ENCODE assay signal across 9 cellular contexts in the genomic region with DNA sequence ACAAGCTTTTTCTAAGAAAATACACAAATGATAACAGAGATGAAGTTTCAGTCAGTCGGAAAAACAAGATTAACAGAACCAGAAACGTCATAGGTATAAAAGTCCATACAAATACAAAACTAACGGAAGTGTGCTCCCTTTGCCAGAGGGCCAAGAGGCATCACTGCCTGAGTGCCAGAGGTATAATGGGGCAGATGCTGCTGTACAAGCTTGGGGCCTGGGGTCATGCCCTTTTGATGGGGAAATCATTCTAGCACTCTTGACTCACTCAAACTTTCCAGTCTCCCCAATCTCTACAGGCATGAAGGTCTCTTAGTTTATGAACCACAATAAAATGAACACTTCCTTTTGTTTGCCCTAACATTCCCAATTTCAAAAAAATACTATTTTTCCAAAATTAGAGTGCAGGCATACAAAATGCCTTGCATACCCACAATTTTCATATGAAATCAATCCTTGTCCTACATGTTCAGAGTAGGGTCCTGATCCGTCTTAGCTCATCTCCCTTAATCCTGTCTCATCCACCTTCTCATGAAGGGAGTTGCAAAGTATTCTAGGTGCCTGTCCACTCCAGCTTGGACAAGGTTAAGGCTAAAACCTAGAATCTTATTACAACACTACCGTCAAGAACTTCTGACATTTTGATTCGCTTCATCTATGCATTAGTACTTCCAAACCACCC. TPM values are rescaled to one million over a fixed set of nuclear protein-coding genes. Genes with fewer than 3 reads are reported as not detected.
DNase-seq lines count a peak whose midpoint lies in the region; ATAC-seq and TF ChIP-seq lines count a peak whose summit lies in the region.
"Had no signal": no experiment of that assay in that cellular context is flagged by ENCODE, and none has a peak within 500 bp of the region (broad histone marks: within the 10 kb centered on the region; RNA-seq: fewer than 3 reads in every experiment).

No MANE protein-coding gene starts in this region.

- no peak overlapping the region for H4K8ac ChIP-seq in trophoblast cell (ENCODE audit: low read depth, low read length)

- H3K4me3 ChIP-seq in GM06990 (replicated peaks; ENCODE audit: low read depth, low read length), result peak overlapping the region; percentile 95
- peak overlapping the region; percentile 93 for H3K4me3 ChIP-seq in OCI-LY7 (ENCODE audit: low read depth, low read length, poor library complexity, severe bottlenecking)
- no peak overlapping the region for H3K4me3 ChIP-seq in trophoblast cell (ENCODE audit: low read depth, low read length)
- peak overlapping the region in 1 of 2 donors; percentile 59 for H3K4me3 ChIP-seq in gastroesophageal sphincter

- TF ChIP-seq POLR2A in gastroesophageal sphincter (IDR thresholded peaks at IDR 0.05), result no peak

- H4K12ac ChIP-seq in trophoblast cell (ENCODE audit: low read depth, low read length), result no peak overlapping the region

- H3K23ac ChIP-seq in trophoblast cell (ENCODE audit: low read length), result no peak overlapping the region

- peaks cover 31% of the 10 kb centered on the region for H3K4me1 ChIP-seq in OCI-LY7 (ENCODE audit: insufficient read depth, low read length, poor library complexity, severe bottlenecking)
- H3K4me1 ChIP-seq in trophoblast cell (ENCODE audit: control insufficient read depth in 1 of 2, insufficient read depth in 2 of 2, low read length in 2 of 2), result peaks cover 4 to 5% of the 10 kb centered on the region in 2 experiments
- H3K4me1 ChIP-seq in gastroesophageal sphincter, result peaks cover 4 to 56% (median 22%) of the 10 kb centered on the region in 3 donors

- ATAC-seq in GM21423 (IDR thresholded peaks at IDR 0.05; ENCODE audit: unreplicated experiment), result no peak
- ATAC-seq in gastroesophageal sphincter, result no peak
- ATAC-seq in GM19455 (IDR thresholded peaks at IDR 0.05; ENCODE audit: unreplicated experiment), result no peak

- H2BK120ac ChIP-seq in trophoblast cell (ENCODE audit: insufficient read depth, low read length, poor library complexity), result no peak overlapping the region

- H2AFZ ChIP-seq in OCI-LY7 (ENCODE audit: low read length) (no peak overlapping the region), trophoblast cell (ENCODE audit: insufficient read depth, low read length, poor library complexity) (no peak overlapping the region)

- peak overlapping the region; percentile 89 for H3K27ac Mint-ChIP-seq in endothelial cell (ENCODE audit: unreplicated experiment)

- TF ChIP-seq CTCF in GM06990 (IDR thresholded peaks at IDR 0.05; ENCODE audit: insufficient read depth, low read length, poor library complexity, severe bottlenecking), result no peak
- no peak for TF ChIP-seq CTCF in OCI-LY7 (conservative IDR thresholded peaks at IDR 0.05; ENCODE audit: low read length)
- TF ChIP-seq CTCF in endothelial cell (IDR thresholded peaks at IDR 0.05; ENCODE audit: unreplicated experiment), result no peak
- no peak for TF ChIP-seq CTCF in gastroesophageal sphincter (IDR thresholded peaks at IDR 0.05)

- H2BK5ac ChIP-seq in trophoblast cell (ENCODE audit: low read depth, low read length, poor library complexity), result no peak overlapping the region

- H3K79me2 ChIP-seq in OCI-LY7 (ENCODE audit: insufficient read depth, low read depth, low read length) (peaks cover 63% of the 10 kb centered on the region), trophoblast cell (ENCODE audit: control insufficient read depth, insufficient read depth, low read length, poor library complexity) (peaks cover 13% of the 10 kb centered on the region)

- H3K27me3 ChIP-seq in GM06990 (replicated peaks; ENCODE audit: control insufficient read depth, insufficient read depth, low read length) (no peaks in the 10 kb centered on the region), trophoblast cell (ENCODE audit: insufficient read depth, low read length) (no peaks in the 10 kb centered on the region), gastroesophageal sphincter (no peaks in the 10 kb centered on the region)

- CTCF ChIA-PET in OCI-LY7 (lab: Charles Lee; ENCODE audit: unreplicated experiment), result interaction anchor here (1.0 kb wide), 1 partner anchor 13 kb away, joined by 3 read pairs; no protein-coding TSS in a partner anchor

- no peak overlapping the region for H3K14ac ChIP-seq in trophoblast cell (ENCODE audit: low read length)

- H4K91ac ChIP-seq in trophoblast cell (ENCODE audit: low read depth, low read length), result no peak overlapping the region

- H3K18ac ChIP-seq in trophoblast cell (ENCODE audit: low read length), result no peak overlapping the region

- H3K36me3 Mint-ChIP-seq in endothelial cell (ENCODE audit: low read depth, unreplicated experiment), result peaks cover 15% of the 10 kb centered on the region

- peak overlapping the region; percentile 96 for H3K4me2 ChIP-seq in OCI-LY7 (ENCODE audit: low read length)
- H3K4me2 ChIP-seq in trophoblast cell (ENCODE audit: low read length), result peak overlapping the region; percentile 56

- no peaks in the 10 kb centered on the region for H3K9me3 Mint-ChIP-seq in endothelial cell (ENCODE audit: unreplicated experiment)

- POLR2A ChIA-PET in OCI-LY7 (lab: Charles Lee), result no interaction called here

- H3K4ac ChIP-seq in trophoblast cell (ENCODE audit: low read depth, low read length), result peak overlapping the region; percentile 84

- H3K4me1 Mint-ChIP-seq in endothelial cell (ENCODE audit: unreplicated experiment), result peaks cover 25% of the 10 kb centered on the region

- peaks cover 3% of the 10 kb centered on the region for H3K27me3 Mint-ChIP-seq in endothelial cell (ENCODE audit: unreplicated experiment)

- H2BK12ac ChIP-seq in trophoblast cell (ENCODE audit: low read length), result no peak overlapping the region

- no CpG with 5 or more reads among the region's 6 CpGs for WGBS in trophoblast cell (ENCODE audit: extremely low coverage, insufficient coverage, insufficient read length)
- WGBS in gastroesophageal sphincter (ENCODE audit: low coverage in 1 of 2), 2 donors, result 39 to 47% methylated on average over 5 to 6 of the region's 6 CpGs

- TF ChIP-seq EP300 in gastroesophageal sphincter (IDR thresholded peaks at IDR 0.05), result no peak

- H3K9ac ChIP-seq in trophoblast cell (ENCODE audit: low read length), result no peak overlapping the region

- peak overlapping the region; percentile 94 for H3K4me3 Mint-ChIP-seq in endothelial cell (ENCODE audit: unreplicated experiment)

- BruUV-seq in OCI-LY7 (replicated peaks; lab: Mats Ljungman, UMichigan), result no TSS peak

- H3K79me1 ChIP-seq in trophoblast cell (ENCODE audit: low read length), result peaks cover 12% of the 10 kb centered on the region

- intact Hi-C loops in OCI-LY7 (cut with micrococcal nuclease; ENCODE audit: unreplicated experiment), result loop anchor here (2.0 to 5.0 kb wide), 2 partner anchors 39 to 205 kb away; partner anchors contain the start of genes ICMT and NPHP4

- H2AK5ac ChIP-seq in trophoblast cell (ENCODE audit: low read length), result no peak overlapping the region

- H3K9me3 ChIP-seq in OCI-LY7 (ENCODE audit: low read length) (no peaks in the 10 kb centered on the region), trophoblast cell (ENCODE audit: insufficient read depth, low read depth, low read length) (no peaks in the 10 kb centered on the region), gastroesophageal sphincter (no peaks in the 10 kb centered on the region)

- no peaks in the 10 kb centered on the region for H3K9me2 ChIP-seq in OCI-LY7 (ENCODE audit: insufficient read depth, low read length)

- H3K36me3 ChIP-seq in GM06990 (ENCODE audit: control insufficient read depth, insufficient read depth, low read length), result peaks cover 11% of the 10 kb centered on the region
- H3K36me3 ChIP-seq in OCI-LY7 (ENCODE audit: insufficient read depth, low read length), result peaks cover 63% of the 10 kb centered on the region
- H3K36me3 ChIP-seq in trophoblast cell (ENCODE audit: control insufficient read depth in 1 of 2, insufficient read depth in 2 of 2, low read length in 2 of 2), result peaks cover 33 to 37% of the 10 kb centered on the region in 2 experiments
- H3K36me3 ChIP-seq in gastroesophageal sphincter, result peaks cover 0 to 47% of the 10 kb centered on the region in 2 donors

- H3K27ac ChIP-seq in OCI-LY7 (ENCODE audit: low read depth, low read length, poor library complexity, severe bottlenecking) (peak overlapping the region; percentile 53), trophoblast cell (ENCODE audit: low read depth, low read length) (no peak overlapping the region), gastroesophageal sphincter (no peak overlapping the region)

- DNase-seq in GM06990 (ENCODE audit: extremely low read depth, insufficient read length), result no peak
- DNase-seq in OCI-LY7 (ENCODE audit: low spot score), result no peak
- DNase-seq in endothelial cell (ENCODE audit: low spot score), result no peak
- no peak for DNase-seq in trophoblast cell
- DNase-seq in NCI-H69 (lab: John Stamatoyannopoulos, UW), result no peak

- peaks cover 24% of the 10 kb centered on the region for H4K20me1 ChIP-seq in OCI-LY7 (ENCODE audit: insufficient read depth, low read length)

RNA-seq across cellular contexts. Expression of gene RPL22, which starts 1.5 kb away (rescaled TPM):
- total RNA-seq in OCI-LY7 (2014; rRNA removed; shearing (Covaris generic)), result 249 and 330 TPM in 2 replicates
- total RNA-seq in OCI-LY7 (2022) (589 and 605 TPM in 2 replicates), endothelial cell (ENCODE audit: unreplicated experiment) (601 TPM), gastroesophageal sphincter (100 to 1,000 TPM; 126 to 281 (median 227) TPM)
- 730 and 785 TPM in 2 replicates for polyA plus RNA-seq in trophoblast cell (2013)

RNA-seq across cellular contexts. Expression of gene RNF207, which starts 8.0 kb away (rescaled TPM):
- not detected in 2 replicates for total RNA-seq in OCI-LY7 (2014; rRNA removed; shearing (Covaris generic))
- total RNA-seq in OCI-LY7 (2022) (not detected in 2 replicates), endothelial cell (ENCODE audit: unreplicated experiment) (not detected), gastroesophageal sphincter (10 to 100 TPM in 3 of 4 donors, 1 to 10 TPM in 1; 3.0 to 34.1 (median 18.3) TPM)
- 2.8 and 3.9 TPM in 2 replicates for polyA plus RNA-seq in trophoblast cell (2013)

RNA-seq across cellular contexts. Expression of gene CHD5, which starts 17.8 kb away (rescaled TPM):
- total RNA-seq in OCI-LY7 (2014; rRNA removed; shearing (Covaris generic)), result 0.19 and 0.93 TPM in 2 replicates
- total RNA-seq in OCI-LY7 (2022) (0.38 and 0.55 TPM in 2 replicates), endothelial cell (ENCODE audit: unreplicated experiment) (0.15 TPM), gastroesophageal sphincter (10 to 100 TPM in 2 of 4 donors, 1 to 10 TPM in 2; 4.4 to 34.9 (median 9.2) TPM)
- polyA plus RNA-seq in trophoblast cell (2013), result 0.10 and 0.19 TPM in 2 replicates
- total RNA-seq: RPMI7951 had no signal

RNA-seq across cellular contexts. Expression of gene ICMT, which starts 37.9 kb away (rescaled TPM):
- total RNA-seq in OCI-LY7 (2014; rRNA removed; shearing (Covaris generic)), result 54.0 and 57.0 TPM in 2 replicates
- total RNA-seq in OCI-LY7 (2022) (42.2 and 48.0 TPM in 2 replicates), endothelial cell (ENCODE audit: unreplicated experiment) (52.2 TPM), gastroesophageal sphincter (10 to 100 TPM; 53.4 to 91.3 (median 85.0) TPM)
- 48.3 and 50.2 TPM in 2 replicates for polyA plus RNA-seq in trophoblast cell (2013)

RNA-seq across cellular contexts. Expression of gene HES3, which starts 46.1 kb away (rescaled TPM):
- not detected in 2 replicates for total RNA-seq in OCI-LY7 (2014; rRNA removed; shearing (Covaris generic))
- total RNA-seq in OCI-LY7 (2022) (not detected in 2 replicates), endothelial cell (ENCODE audit: unreplicated experiment) (not detected), gastroesophageal sphincter (not detected)
- polyA plus RNA-seq in trophoblast cell (2013), result not detected in 2 replicates
- total RNA-seq: RPMI7951 had no signal
